Comparison of ENCODE assay signal across 10 cellular contexts in genomic region chr3:149371001-149371722, GRCh38. TPM values are rescaled to one million over a fixed set of nuclear protein-coding genes. Genes with fewer than 3 reads are reported as not detected.
A peak's percentile ranks its signal among the peaks of the same experiment; 100 is the strongest.
DNase-seq lines count a peak whose midpoint lies in the region; ATAC-seq and TF ChIP-seq lines count a peak whose summit lies in the region.
"Had no signal": no experiment of that assay in that cellular context is flagged by ENCODE, and none has a peak within 500 bp of the region (broad histone marks: within the 10 kb centered on the region; RNA-seq: fewer than 3 reads in every experiment).

No MANE protein-coding gene starts in this region.

- 41 to 51% (median 43%) methylated on average over 7 of the region's 7 CpGs for WGBS in stomach, 5 donors

- TF ChIP-seq EP300 in stomach (IDR thresholded peaks at IDR 0.05): no peak

- DNase-seq in HT1080 (ENCODE audit: low read depth): peak; percentile 73
- no peak for DNase-seq in SK-N-MC (ENCODE audit: low read depth, low spot score)
- DNase-seq in foreskin keratinocyte: peak; percentile 87 to 94
- DNase-seq in stomach: no peak
- DNase-seq in middle frontal gyrus (ENCODE audit: extremely low spot score, low spot score): no peak
- DNase-seq in NCI-H2107 treated with DMSO at 0.1 percent for 48 hours (lab: John Stamatoyannopoulos, UW; ENCODE audit: unreplicated experiment): no peak
- no peak for DNase-seq in activated naive CD8-positive, alpha-beta T cell treated with anti-CD3 and anti-CD28 coated beads for 36 hours
- no peak for DNase-seq in OCI-M1 (lab: John Stamatoyannopoulos, UW)
- DNase-seq: activated naive CD8-positive, alpha-beta T cell treated with anti-CD3 and anti-CD28 coated beads, Interleukin-2, amount 10 ng/mL, durations not matched to agents 7 days and 5 days; islet precursor cell had no signal

- peaks cover 59% of the 10 kb centered on the region for H3K4me1 ChIP-seq in foreskin keratinocyte
- peaks cover 34 to 84% (median 57%) of the 10 kb centered on the region in 4 donors for H3K4me1 ChIP-seq in stomach

- H3K36me3 ChIP-seq in SK-N-MC (ENCODE audit: insufficient read depth, low read length) (no peaks in the 10 kb centered on the region), stomach (peaks cover 0 to 28% (median 13%) of the 10 kb centered on the region in 4 donors)

- peaks cover 10% of the 10 kb centered on the region for H3K4me1 Mint-ChIP-seq in activated naive CD8-positive, alpha-beta T cell treated with anti-CD3 and anti-CD28 coated beads for 36 hours
- H3K4me1 Mint-ChIP-seq: activated naive CD8-positive, alpha-beta T cell treated with anti-CD3 and anti-CD28 coated beads, Interleukin-2, amount 10 ng/mL, durations not matched to agents 7 days and 5 days had no signal

- H3K9ac ChIP-seq in SK-N-MC (ENCODE audit: insufficient read length): no peak overlapping the region

- H3K4me3 Mint-ChIP-seq in activated naive CD8-positive, alpha-beta T cell treated with anti-CD3 and anti-CD28 coated beads for 36 hours: no peak overlapping the region
- H3K4me3 Mint-ChIP-seq: activated naive CD8-positive, alpha-beta T cell treated with anti-CD3 and anti-CD28 coated beads, Interleukin-2, amount 10 ng/mL, durations not matched to agents 7 days and 5 days had no signal

- H3K9me3 Mint-ChIP-seq in activated naive CD8-positive, alpha-beta T cell treated with anti-CD3 and anti-CD28 coated beads for 36 hours: no peaks in the 10 kb centered on the region
- H3K9me3 Mint-ChIP-seq: activated naive CD8-positive, alpha-beta T cell treated with anti-CD3 and anti-CD28 coated beads, Interleukin-2, amount 10 ng/mL, durations not matched to agents 7 days and 5 days had no signal

- H3K4me3 ChIP-seq in SK-N-MC: peak overlapping the region; percentile 50
- peak overlapping the region in 1 of 4 donors; percentile 23 for H3K4me3 ChIP-seq in stomach

- intact Hi-C loops in stomach (cut with DNase I; ENCODE audit: low total_unique reads): no loop called here

- H3K27me3 ChIP-seq in foreskin keratinocyte (no peaks in the 10 kb centered on the region), stomach (no peaks in the 10 kb centered on the region)

- TF ChIP-seq CTCF in foreskin keratinocyte (conservative IDR thresholded peaks at IDR 0.05): peak; percentile 51
- no peak for TF ChIP-seq CTCF in stomach (IDR thresholded peaks at IDR 0.05)

- peak; percentile 1 for ATAC-seq in foreskin keratinocyte

- no peaks in the 10 kb centered on the region for H3K9me3 ChIP-seq in SK-N-MC (ENCODE audit: low read depth, low read length)
- H3K9me3 ChIP-seq in stomach: no peaks in the 10 kb centered on the region

- H3K27me3 Mint-ChIP-seq in activated naive CD8-positive, alpha-beta T cell treated with anti-CD3 and anti-CD28 coated beads for 36 hours: peaks cover 19% of the 10 kb centered on the region

- no peak for TF ChIP-seq POLR2A in stomach (IDR thresholded peaks at IDR 0.05)

- peak overlapping the region; percentile 70 for H3K27ac ChIP-seq in SK-N-MC
- peak overlapping the region; percentile 69 for H3K27ac ChIP-seq in foreskin keratinocyte
- peak overlapping the region; percentile 61 to 93 (median 69) for H3K27ac ChIP-seq in stomach

- H3K36me3 Mint-ChIP-seq in activated naive CD8-positive, alpha-beta T cell treated with anti-CD3 and anti-CD28 coated beads for 36 hours: no peaks in the 10 kb centered on the region
- H3K36me3 Mint-ChIP-seq: activated naive CD8-positive, alpha-beta T cell treated with anti-CD3 and anti-CD28 coated beads, Interleukin-2, amount 10 ng/mL, durations not matched to agents 7 days and 5 days had no signal

- no peak overlapping the region for H3K27ac Mint-ChIP-seq in activated naive CD8-positive, alpha-beta T cell treated with anti-CD3 and anti-CD28 coated beads for 36 hours
- H3K27ac Mint-ChIP-seq: activated naive CD8-positive, alpha-beta T cell treated with anti-CD3 and anti-CD28 coated beads, Interleukin-2, amount 10 ng/mL, durations not matched to agents 7 days and 5 days had no signal

RNA-seq across cellular contexts. Expression of gene TM4SF1, which starts 6.3 kb away (rescaled TPM):
- total RNA-seq in HT1080 (2014; rRNA removed; shearing (Covaris generic)): 508 and 543 TPM in 2 replicates
- 789 and 826 TPM in 2 replicates for polyA plus RNA-seq in HT1080 (2015; cell fraction: cytosol; rRNA removed)
- 636 and 639 TPM in 2 replicates for polyA plus RNA-seq in HT1080 (2015; cell fraction: nucleus; rRNA removed)
- total RNA-seq in foreskin keratinocyte (79.5 and 87.6 TPM in 2 replicates), stomach (100 to 1,000 TPM in 2 of 5 donors, 10 to 100 TPM in 3; 29.8 to 468 (median 57.6) TPM)
- polyA plus RNA-seq in foreskin keratinocyte (69.3 and 72.8 TPM in 2 replicates), stomach (100 to 1,000 TPM in 1 of 3 donors, 10 to 100 TPM in 2; 82.8 to 160 (median 97.2) TPM)
- not detected for total RNA-seq in activated naive CD8-positive, alpha-beta T cell treated with anti-CD3 and anti-CD28 coated beads for 36 hours
- total RNA-seq: activated naive CD8-positive, alpha-beta T cell treated with anti-CD3 and anti-CD28 coated beads, Interleukin-2, amount 10 ng/mL, durations not matched to agents 7 days and 5 days had no signal

RNA-seq across cellular contexts. Expression of gene TM4SF18, which starts 37.7 kb away (rescaled TPM):
- total RNA-seq in HT1080 (2014; rRNA removed; shearing (Covaris generic)): 0.03 TPM in 1 of 2 replicates, not detected in the other
- 0.02 and 0.03 TPM in 2 replicates for polyA plus RNA-seq in HT1080 (2015; cell fraction: cytosol; rRNA removed)
- not detected in 2 replicates for polyA plus RNA-seq in HT1080 (2015; cell fraction: nucleus; rRNA removed)
- not detected in 2 replicates for total RNA-seq in foreskin keratinocyte
- polyA plus RNA-seq in foreskin keratinocyte: not detected in 2 replicates
- total RNA-seq in stomach: 10 to 100 TPM in 1 of 5 donors, 1 to 10 TPM in 3, not detected in 1; 1.8 to 26.1 (median 5.6) TPM
- 1 to 10 TPM in 1 of 3 donors, under 1 TPM in 2; 0.45 to 1.2 (median 0.87) TPM for polyA plus RNA-seq in stomach
- total RNA-seq in activated naive CD8-positive, alpha-beta T cell treated with anti-CD3 and anti-CD28 coated beads for 36 hours: not detected
- total RNA-seq: activated naive CD8-positive, alpha-beta T cell treated with anti-CD3 and anti-CD28 coated beads, Interleukin-2, amount 10 ng/mL, durations not matched to agents 7 days and 5 days had no signal

Comparison
In these comparisons a context has a peak if more than half of its experiments do, and no peak if none do; other contexts are left out.
1. DNase-seq: peak in HT1080 (single experiment) and foreskin keratinocyte (2 of 2); none in SK-N-MC (single experiment), stomach (single experiment), middle frontal gyrus (single experiment), NCI-H2107 treated with DMSO at 0.1 percent for 48 hours (single experiment), activated naive CD8-positive, alpha-beta T cell treated with anti-CD3 and anti-CD28 coated beads for 36 hours (single experiment) and OCI-M1 (single experiment).
2. RNA of gene TM4SF1, which starts 6.3 kb away (total RNA-seq): 508 to 543 TPM in HT1080, 79.5 to 87.6 TPM in foreskin keratinocyte and 29.8 to 468 TPM in stomach; not detected in activated naive CD8-positive, alpha-beta T cell treated with anti-CD3 and anti-CD28 coated beads for 36 hours; every median in the first group is over 10 times any median in the second.
3. Peak in every context shown above with its lines, with median percentiles within 50 percentile points of each other: H3K27ac ChIP-seq.